Comparison of ENCODE assay signal across 19 cellular contexts in the genomic region with DNA sequence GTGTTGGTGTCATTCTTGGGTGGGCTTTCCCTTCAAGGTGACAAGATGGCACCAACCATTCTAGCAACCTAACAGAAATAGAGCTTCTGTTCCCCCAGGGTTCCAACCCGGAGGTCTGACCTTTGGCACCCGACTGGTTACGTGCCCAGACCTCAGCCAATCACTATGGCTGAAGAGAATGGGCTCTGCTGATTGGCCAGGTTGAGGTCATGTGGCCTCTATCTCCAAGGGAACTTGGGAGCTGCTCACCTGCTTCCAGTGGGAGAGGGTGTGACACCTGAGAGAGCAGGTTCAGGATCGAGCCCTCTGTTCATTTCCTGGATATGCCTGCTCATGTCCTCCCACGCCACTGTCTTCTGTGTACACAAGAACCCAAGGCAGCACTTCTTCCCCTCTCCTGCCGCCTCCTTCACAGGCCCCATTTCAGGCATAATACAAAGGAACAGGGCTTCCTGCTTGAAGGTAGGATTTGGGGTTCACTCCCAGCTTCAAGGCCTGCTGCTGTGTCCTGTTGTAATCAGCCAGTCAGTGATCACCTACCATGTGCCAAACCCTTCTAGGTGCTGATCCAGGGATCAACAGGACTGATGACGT. TPM values are rescaled to one million over a fixed set of nuclear protein-coding genes. Genes with fewer than 3 reads are reported as not detected.
A peak's percentile ranks its signal among the peaks of the same experiment; 100 is the strongest.
DNase-seq lines count a peak whose midpoint lies in the region; ATAC-seq, FAIRE-seq and TF ChIP-seq lines count a peak whose summit lies in the region.
"Had no signal": no experiment of that assay in that cellular context is flagged by ENCODE, and none has a peak within 500 bp of the region (broad histone marks: within the 10 kb centered on the region; RNA-seq: fewer than 3 reads in every experiment).

No MANE protein-coding gene starts in this region.

- H3K27me3 ChIP-seq in K562 (ENCODE audit: control insufficient read depth in 2 of 2, insufficient read depth in 2 of 2, low read length in 2 of 2) (peaks cover 0 to 2% of the 10 kb centered on the region in 2 experiments; a peak in 4 of 5 replicates), neuronal stem cell (ENCODE audit: control insufficient read depth in 3 of 3, insufficient read depth in 3 of 3, low read depth in 1 of 3, low read length in 3 of 3) (peaks cover 0 to 52% (median 0%) of the 10 kb centered on the region in 3 experiments), Karpas-422 (ENCODE audit: low read length) (no peaks in the 10 kb centered on the region)
- H3K27me3 ChIP-seq in CD4-positive, alpha-beta T cell (ENCODE audit: control insufficient read depth, insufficient read depth, low read length): no peaks in the 10 kb centered on the region
- H3K27me3 ChIP-seq: BLaER1 treated with 17β-estradiol and CSF1 and Interleukin-3, amounts not matched to agents 10 nM and 100 nM had no signal

- TF ChIP-seq EP300 in Ishikawa (IDR thresholded peaks at IDR 0.05; ENCODE audit: borderline replicate concordance) (no peak), K562 (IDR thresholded peaks at IDR 0.05; ENCODE audit: low read length) (no peak)

- whole genome bisulfite sequencing in K562 (ENCODE audit: insufficient coverage, low coverage, missing lambda C conversion rate): 39% methylated on average over 7 of the region's 7 CpGs
- WGBS in neuronal stem cell (ENCODE audit: extremely low coverage in 2 of 2, insufficient read length in 2 of 2, insufficient replicate concordance in 1 of 2), 2 donors: no CpG with 5 or more reads among the region's 7 CpGs

- H3K9me3 Mint-ChIP-seq in CD4-positive, alpha-beta T cell: no peaks in the 10 kb centered on the region
- H3K9me3 Mint-ChIP-seq: H9 had no signal

- POLR2A ChIA-PET in K562 (lab: Yijun Ruan, JAX): interaction anchor here (0.9 kb wide), 1 partner anchor 11 kb away, joined by 3 read pairs; no protein-coding TSS in a partner anchor
- POLR2A ChIA-PET in CD4-positive, alpha-beta T cell (lab: Charles Lee): no interaction called here

- intact Hi-C loops in K562 (cut with micrococcal nuclease): no loop called here
- intact Hi-C loops in CD4-positive, alpha-beta T cell (cut with DNase I, micrococcal nuclease): no loop called here

- H2AFZ ChIP-seq in K562 (ENCODE audit: low read depth, low read length) (peak overlapping the region; percentile 48; the same call in 1 of the 2 replicates), neuronal stem cell (ENCODE audit: low read length) (no peak overlapping the region), Karpas-422 (ENCODE audit: low read length) (no peak overlapping the region)

- no peak overlapping the region for H3K4me3 Mint-ChIP-seq in CD4-positive, alpha-beta T cell
- H3K4me3 Mint-ChIP-seq: CD4-positive, CD25-positive, alpha-beta regulatory T cell; H9 had no signal

- H3K27me3 Mint-ChIP-seq in CD4-positive, alpha-beta T cell: peaks cover 4% of the 10 kb centered on the region

- H3K36me3 ChIP-seq in K562 (ENCODE audit: control insufficient read depth, insufficient read depth, low read length): no peaks in the 10 kb centered on the region
- H3K36me3 ChIP-seq in neuronal stem cell (replicated peaks in 1 of 2; ENCODE audit: control insufficient read depth in 2 of 2, insufficient read depth in 2 of 2, low read length in 2 of 2): no peaks in the 10 kb centered on the region
- no peaks in the 10 kb centered on the region for H3K36me3 ChIP-seq in Karpas-422 (ENCODE audit: insufficient read depth, low read length)
- H3K36me3 ChIP-seq: BLaER1 treated with 17β-estradiol and CSF1 and Interleukin-3, amounts not matched to agents 10 nM and 100 nM had no signal

- TF ChIP-seq RAD21 in Ishikawa (IDR thresholded peaks at IDR 0.05; ENCODE audit: low read depth): no peak
- no peak for TF ChIP-seq RAD21 in K562 (CRISPR knock-in tag; conservative IDR thresholded peaks at IDR 0.05 in 1 of 2, IDR thresholded peaks at IDR 0.05 in 1 of 2)

- H2AK5ac ChIP-seq in neuronal stem cell (ENCODE audit: low read depth, low read length): no peak overlapping the region

- no peaks in the 10 kb centered on the region for H3K9me3 ChIP-seq in K562 (replicated peaks; ENCODE audit: control insufficient read depth, insufficient read depth, low read depth, low read length)
- no peaks in the 10 kb centered on the region for H3K9me3 ChIP-seq in neuronal stem cell (replicated peaks in 1 of 2; ENCODE audit: control insufficient read depth in 2 of 2, insufficient read depth in 1 of 2, low read depth in 1 of 2, low read length in 2 of 2)
- H3K9me3 ChIP-seq in CD4-positive, alpha-beta T cell (ENCODE audit: control insufficient read depth, low read length): no peaks in the 10 kb centered on the region
- no peaks in the 10 kb centered on the region for H3K9me3 ChIP-seq in Karpas-422 (ENCODE audit: low read length)
- H3K9me3 ChIP-seq: Caco-2 had no signal

- H3K9ac ChIP-seq in K562 (ENCODE audit: insufficient read depth in 1 of 2, low read depth in 2 of 2, low read length in 2 of 2): no peak overlapping the region
- no peak overlapping the region for H3K9ac ChIP-seq in neuronal stem cell (ENCODE audit: low read depth, low read length, poor library complexity)
- no peak overlapping the region for H3K9ac ChIP-seq in Karpas-422 (ENCODE audit: low read length)
- H3K9ac ChIP-seq: BLaER1 treated with 17β-estradiol and CSF1 and Interleukin-3, amounts not matched to agents 10 nM and 100 nM had no signal

- no peak overlapping the region for H4K8ac ChIP-seq in neuronal stem cell (ENCODE audit: low read depth, low read length)

- H2BK120ac ChIP-seq in neuronal stem cell (ENCODE audit: low read depth, low read length): no peak overlapping the region

- no peaks in the 10 kb centered on the region for H3K9me2 ChIP-seq in Karpas-422 (replicated peaks; ENCODE audit: insufficient read depth, low read length)

- no peaks in the 10 kb centered on the region; a peak in 1 of 5 replicates for H3K4me1 ChIP-seq in K562 (replicated peaks in 1 of 2; ENCODE audit: control insufficient read depth in 2 of 2, insufficient read depth in 2 of 2, low read length in 2 of 2)
- peaks cover 0 to 5% of the 10 kb centered on the region in 2 donors for H3K4me1 ChIP-seq in neuronal stem cell (ENCODE audit: control insufficient read depth in 2 of 2, insufficient read depth in 1 of 2, low read depth in 1 of 2, low read length in 2 of 2)
- H3K4me1 ChIP-seq in Karpas-422 (ENCODE audit: low read length): no peaks in the 10 kb centered on the region
- H3K4me1 ChIP-seq: Caco-2 had no signal

- BruUV-seq in K562 (replicated peaks; lab: Mats Ljungman, UMichigan): no TSS peak

- no peaks in the 10 kb centered on the region for H3K9me1 ChIP-seq in K562 (ENCODE audit: control insufficient read depth, insufficient read depth, low read length)

- no peak for TF ChIP-seq CTCF in C4-2B (conservative IDR thresholded peaks at IDR 0.05)
- TF ChIP-seq CTCF in K562 (IDR thresholded peaks at IDR 0.05 in 2 of 3, conservative IDR thresholded peaks at IDR 0.05 in 1 of 3; ENCODE audit: insufficient read depth in 2 of 3, low read depth in 1 of 3, low read length in 3 of 3): no peak
- no peak for TF ChIP-seq CTCF in CD4-positive, alpha-beta T cell (IDR thresholded peaks at IDR 0.05)

- no peaks in the 10 kb centered on the region for H3K36me3 Mint-ChIP-seq in CD4-positive, alpha-beta T cell (ENCODE audit: low read depth)
- H3K36me3 Mint-ChIP-seq: CD4-positive, CD25-positive, alpha-beta regulatory T cell had no signal

- no peak for DNase-seq in K562 (ENCODE audit: extremely low read depth in 1 of 4, low spot score in 3 of 4)
- no peak for DNase-seq in neuronal stem cell (ENCODE audit: low spot score)
- DNase-seq in CD4-positive, alpha-beta T cell: no peak
- DNase-seq in Karpas-422: no peak
- DNase-seq: 8988T; Caco-2; CD4-positive, CD25-positive, alpha-beta regulatory T cell; GOT3; H9 had no signal

- no peaks in the 10 kb centered on the region for H3K79me1 ChIP-seq in neuronal stem cell (ENCODE audit: low read depth, low read length)

- no peak for FAIRE-seq in K562 (lab: Jason Lieb, UNC)
- FAIRE-seq: D721Med, G401.6, GM12892, GM18507, HepG2 had no signal

- no peak overlapping the region for H3K4ac ChIP-seq in neuronal stem cell (ENCODE audit: low read length)

- in situ Hi-C loops in K562 (cut with MboI): no loop called here

- H3K27ac Mint-ChIP-seq in CD4-positive, alpha-beta T cell: no peak overlapping the region
- H3K27ac Mint-ChIP-seq: CD4-positive, CD25-positive, alpha-beta regulatory T cell; H9 had no signal

- CTCF ChIA-PET in K562 (lab: Yijun Ruan, JAX; ENCODE audit: low intra/inter-chr PET ratio): no interaction called here
- CTCF ChIA-PET in CD4-positive, alpha-beta T cell (lab: Charles Lee): no interaction called here

- H4K20me1 ChIP-seq in K562 (replicated peaks; ENCODE audit: control insufficient read depth, insufficient read depth, low read length): no peaks in the 10 kb centered on the region; the same call in 1 of the 2 replicates
- H4K20me1 ChIP-seq in Karpas-422 (ENCODE audit: insufficient read depth, low read depth, low read length): no peaks in the 10 kb centered on the region
- H4K20me1 ChIP-seq: BLaER1 treated with 17β-estradiol and CSF1 and Interleukin-3, amounts not matched to agents 10 nM and 100 nM had no signal

- ATAC-seq in K562 (no peak), GM19397 (IDR thresholded peaks at IDR 0.05; ENCODE audit: unreplicated experiment) (no peak)
- ATAC-seq in CD4-positive, alpha-beta T cell (ENCODE audit: poor library complexity): no peak
- ATAC-seq: HepG2 had no signal

- H3K27ac ChIP-seq in C4-2B (peak overlapping the region; percentile 12; the same call in 1 of the 2 replicates), K562 (ENCODE audit: extremely low read depth, low read depth, low read length) (no peak overlapping the region), neuronal stem cell (replicated peaks; ENCODE audit: low read length) (no peak overlapping the region), Karpas-422 (ENCODE audit: low read length) (no peak overlapping the region)
- H3K27ac ChIP-seq in CD4-positive, alpha-beta T cell (ENCODE audit: low read depth, low read length): no peak overlapping the region
- H3K27ac ChIP-seq: BLaER1 treated with 17β-estradiol and CSF1 and Interleukin-3, amounts not matched to agents 10 nM and 100 nM had no signal

- H2BK12ac ChIP-seq in neuronal stem cell (ENCODE audit: low read length): no peak overlapping the region

- no peak overlapping the region for H3K23ac ChIP-seq in neuronal stem cell (ENCODE audit: low read depth, low read length, poor library complexity)

- peaks cover 5% of the 10 kb centered on the region for H3K4me1 Mint-ChIP-seq in CD4-positive, alpha-beta T cell (ENCODE audit: low read depth)

- H4K91ac ChIP-seq in neuronal stem cell (ENCODE audit: low read depth, low read length, poor library complexity): no peak overlapping the region

- no peak overlapping the region for H3K14ac ChIP-seq in neuronal stem cell (ENCODE audit: low read length)

- TF ChIP-seq POLR2A in K562 (conservative IDR thresholded peaks at IDR 0.05): no peak

- H2BK15ac ChIP-seq in neuronal stem cell (ENCODE audit: low read length): no peak overlapping the region

- H3K4me2 ChIP-seq in K562 (ENCODE audit: insufficient read depth, low read length) (peak overlapping the region; percentile 22; the same call in 1 of the 2 replicates), neuronal stem cell (ENCODE audit: insufficient read depth, low read length, poor library complexity, severe bottlenecking) (no peak overlapping the region), Karpas-422 (ENCODE audit: low read depth, low read length, poor library complexity, severe bottlenecking) (no peak overlapping the region)
- H3K4me2 ChIP-seq: BLaER1 treated with 17β-estradiol and CSF1 and Interleukin-3, amounts not matched to agents 10 nM and 100 nM had no signal

- no peak overlapping the region for H2BK5ac ChIP-seq in neuronal stem cell (ENCODE audit: low read length)

- H3K4me3 ChIP-seq in K562 (no peak overlapping the region), neuronal stem cell (ENCODE audit: low read length in 2 of 2) (no peak overlapping the region), Karpas-422 (ENCODE audit: low read length) (no peak overlapping the region)
- H3K4me3 ChIP-seq: BLaER1 treated with 17β-estradiol and CSF1 and Interleukin-3, amounts not matched to agents 10 nM and 100 nM had no signal

- H3K79me2 ChIP-seq in K562 (ENCODE audit: control insufficient read depth, insufficient read depth, low read length): no peaks in the 10 kb centered on the region
- no peaks in the 10 kb centered on the region for H3K79me2 ChIP-seq in Karpas-422 (ENCODE audit: low read length)

- peak overlapping the region; percentile 40 for H3K18ac ChIP-seq in neuronal stem cell (ENCODE audit: low read length)

RNA-seq across cellular contexts. Expression of a gene that starts 11.0 kb away (rescaled TPM):
- total RNA-seq in K562 (2011; cell fraction: chromatin; rRNA removed; ENCODE audit: low replicate concordance): not detected in 2 replicates
- not detected in 2 replicates for total RNA-seq in K562 (2011; cell fraction: nucleolus; rRNA removed)
- not detected in 2 replicates for total RNA-seq in K562 (2011; cell fraction: nucleoplasm; rRNA removed)
- total RNA-seq in K562 (2014; rRNA removed): not detected in 2 replicates
- not detected in 2 replicates for total RNA-seq in K562 (2014; rRNA removed; fragmentation: Illumina TruSeq; extraction: Trizol)
- total RNA-seq in K562 (2015; rRNA removed; fragmentation: Illumina TruSeq; extraction: Trizol): not detected in 2 replicates
- not detected in 2 replicates for total RNA-seq in K562 (2021)
- polyA plus RNA-seq in K562 (2011; rRNA removed): not detected in 2 replicates
- polyA plus RNA-seq in K562 (2011; cell fraction: cytosol; rRNA removed): not detected in 2 replicates
- polyA plus RNA-seq in K562 (2011; cell fraction: nucleus; rRNA removed): not detected in 2 replicates
- not detected in 2 replicates for polyA plus RNA-seq in K562 (2012)
- polyA plus RNA-seq in K562 (2014; fragmentation: Illumina TruSeq; extraction: Trizol): not detected in 2 replicates
- polyA plus RNA-seq in K562 (2014; fragmentation: Nextera tagmentation; extraction: Ambion mirVana): not detected
- polyA plus RNA-seq in K562 (2014; rRNA removed): not detected in 2 replicates
- not detected in 2 replicates for polyA minus RNA-seq in K562 (2011; rRNA and poly(A)+ RNA removed)
- not detected in 2 replicates for polyA minus RNA-seq in K562 (2011; cell fraction: cytosol; rRNA and poly(A)+ RNA removed)
- polyA minus RNA-seq in K562 (2011; cell fraction: nucleus; rRNA and poly(A)+ RNA removed): not detected in 2 replicates
- polyA plus RNA-seq in neuronal stem cell (2013, experiment 1 of 2): 0.20 TPM
- 0.15 TPM for polyA plus RNA-seq in neuronal stem cell (2013, experiment 2 of 2)
- not detected for total RNA-seq in CD4-positive, alpha-beta T cell
- not detected in 2 replicates for total RNA-seq in Karpas-422 (2014; rRNA removed; shearing (Covaris generic); ENCODE audit: low replicate concordance)
- total RNA-seq: CD4-positive, CD25-positive, alpha-beta regulatory T cell had no signal
- polyA plus RNA-seq: AG04450; CD4-positive, CD25-positive, alpha-beta regulatory T cell had no signal
